Comparison of ENCODE assay signal across 3 cellular contexts in genomic region chr9:133577463-133578112, GRCh38.
TF ChIP-seq lines count a peak whose summit lies in the region.

No MANE protein-coding gene starts in this region.

TF ChIP-seq in HepG2, 621 proteins besides CTCF, POLR2A, EP300 and RAD21:
- TF ChIP-seq SSRP1 (CRISPR knock-in tag; IDR thresholded peaks at IDR 0.05) (no peak), ATF7 (IDR thresholded peaks at IDR 0.05) (peak; percentile 68), ATF7 (CRISPR knock-in tag; IDR thresholded peaks at IDR 0.05) (no peak)

TF ChIP-seq in liver, 16 proteins besides CTCF, POLR2A, EP300 and RAD21:
- TF ChIP-seq HNF4A (conservative IDR thresholded peaks at IDR 0.05) (no peak), JUND (IDR thresholded peaks at IDR 0.05) (no peak), NR2F2 (IDR thresholded peaks at IDR 0.05) (no peak), FOXA1 (IDR thresholded peaks at IDR 0.05) (no peak), HNF4G (IDR thresholded peaks at IDR 0.05) (no peak), TAF1 (conservative IDR thresholded peaks at IDR 0.05) (no peak), RXRA (IDR thresholded peaks at IDR 0.05) (no peak), FOXA2 (IDR thresholded peaks at IDR 0.05) (no peak), YY1 (IDR thresholded peaks at IDR 0.05) (no peak)
- TF ChIP-seq, protein P1, sequence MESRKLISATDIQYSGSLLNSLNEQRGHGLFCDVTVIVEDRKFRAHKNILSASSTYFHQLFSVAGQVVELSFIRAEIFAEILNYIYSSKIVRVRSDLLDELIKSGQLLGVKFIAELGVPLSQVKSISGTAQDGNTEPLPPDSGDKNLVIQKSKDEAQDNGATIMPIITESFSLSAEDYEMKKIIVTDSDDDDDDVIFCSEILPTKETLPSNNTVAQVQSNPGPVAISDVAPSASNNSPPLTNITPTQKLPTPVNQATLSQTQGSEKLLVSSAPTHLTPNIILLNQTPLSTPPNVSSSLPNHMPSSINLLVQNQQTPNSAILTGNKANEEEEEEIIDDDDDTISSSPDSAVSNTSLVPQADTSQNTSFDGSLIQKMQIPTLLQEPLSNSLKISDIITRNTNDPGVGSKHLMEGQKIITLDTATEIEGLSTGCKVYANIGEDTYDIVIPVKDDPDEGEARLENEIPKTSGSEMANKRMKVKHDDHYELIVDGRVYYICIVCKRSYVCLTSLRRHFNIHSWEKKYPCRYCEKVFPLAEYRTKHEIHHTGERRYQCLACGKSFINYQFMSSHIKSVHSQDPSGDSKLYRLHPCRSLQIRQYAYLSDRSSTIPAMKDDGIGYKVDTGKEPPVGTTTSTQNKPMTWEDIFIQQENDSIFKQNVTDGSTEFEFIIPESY (IDR thresholded peaks at IDR 0.05): no peak
- TF ChIP-seq, protein P2, sequence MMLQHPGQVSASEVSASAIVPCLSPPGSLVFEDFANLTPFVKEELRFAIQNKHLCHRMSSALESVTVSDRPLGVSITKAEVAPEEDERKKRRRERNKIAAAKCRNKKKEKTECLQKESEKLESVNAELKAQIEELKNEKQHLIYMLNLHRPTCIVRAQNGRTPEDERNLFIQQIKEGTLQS (IDR thresholded peaks at IDR 0.05): no peak

TF ChIP-seq in WTC11, 78 proteins besides CTCF, POLR2A, EP300 and RAD21:
- TF ChIP-seq ZNF138 (CRISPR knock-in tag; conservative IDR thresholded peaks at IDR 0.05) (no peak), EMX1 (CRISPR knock-in tag; IDR thresholded peaks at IDR 0.05) (no peak), SP1 (CRISPR knock-in tag; conservative IDR thresholded peaks at IDR 0.05) (no peak), KAT7 (CRISPR knock-in tag; IDR thresholded peaks at IDR 0.05; ENCODE audit: borderline replicate concordance) (no peak), MYBL2 (CRISPR knock-in tag; IDR thresholded peaks at IDR 0.05) (no peak), JUN (CRISPR knock-in tag; IDR thresholded peaks at IDR 0.05) (no peak), ZNF263 (CRISPR knock-in tag; IDR thresholded peaks at IDR 0.05; ENCODE audit: low read depth) (no peak)
- TF ChIP-seq, protein P3, sequence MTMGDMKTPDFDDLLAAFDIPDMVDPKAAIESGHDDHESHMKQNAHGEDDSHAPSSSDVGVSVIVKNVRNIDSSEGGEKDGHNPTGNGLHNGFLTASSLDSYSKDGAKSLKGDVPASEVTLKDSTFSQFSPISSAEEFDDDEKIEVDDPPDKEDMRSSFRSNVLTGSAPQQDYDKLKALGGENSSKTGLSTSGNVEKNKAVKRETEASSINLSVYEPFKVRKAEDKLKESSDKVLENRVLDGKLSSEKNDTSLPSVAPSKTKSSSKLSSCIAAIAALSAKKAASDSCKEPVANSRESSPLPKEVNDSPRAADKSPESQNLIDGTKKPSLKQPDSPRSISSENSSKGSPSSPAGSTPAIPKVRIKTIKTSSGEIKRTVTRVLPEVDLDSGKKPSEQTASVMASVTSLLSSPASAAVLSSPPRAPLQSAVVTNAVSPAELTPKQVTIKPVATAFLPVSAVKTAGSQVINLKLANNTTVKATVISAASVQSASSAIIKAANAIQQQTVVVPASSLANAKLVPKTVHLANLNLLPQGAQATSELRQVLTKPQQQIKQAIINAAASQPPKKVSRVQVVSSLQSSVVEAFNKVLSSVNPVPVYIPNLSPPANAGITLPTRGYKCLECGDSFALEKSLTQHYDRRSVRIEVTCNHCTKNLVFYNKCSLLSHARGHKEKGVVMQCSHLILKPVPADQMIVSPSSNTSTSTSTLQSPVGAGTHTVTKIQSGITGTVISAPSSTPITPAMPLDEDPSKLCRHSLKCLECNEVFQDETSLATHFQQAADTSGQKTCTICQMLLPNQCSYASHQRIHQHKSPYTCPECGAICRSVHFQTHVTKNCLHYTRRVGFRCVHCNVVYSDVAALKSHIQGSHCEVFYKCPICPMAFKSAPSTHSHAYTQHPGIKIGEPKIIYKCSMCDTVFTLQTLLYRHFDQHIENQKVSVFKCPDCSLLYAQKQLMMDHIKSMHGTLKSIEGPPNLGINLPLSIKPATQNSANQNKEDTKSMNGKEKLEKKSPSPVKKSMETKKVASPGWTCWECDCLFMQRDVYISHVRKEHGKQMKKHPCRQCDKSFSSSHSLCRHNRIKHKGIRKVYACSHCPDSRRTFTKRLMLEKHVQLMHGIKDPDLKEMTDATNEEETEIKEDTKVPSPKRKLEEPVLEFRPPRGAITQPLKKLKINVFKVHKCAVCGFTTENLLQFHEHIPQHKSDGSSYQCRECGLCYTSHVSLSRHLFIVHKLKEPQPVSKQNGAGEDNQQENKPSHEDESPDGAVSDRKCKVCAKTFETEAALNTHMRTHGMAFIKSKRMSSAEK (CRISPR knock-in tag; IDR thresholded peaks at IDR 0.05; ENCODE audit: borderline replicate concordance): no peak
- TF ChIP-seq, protein P4, sequence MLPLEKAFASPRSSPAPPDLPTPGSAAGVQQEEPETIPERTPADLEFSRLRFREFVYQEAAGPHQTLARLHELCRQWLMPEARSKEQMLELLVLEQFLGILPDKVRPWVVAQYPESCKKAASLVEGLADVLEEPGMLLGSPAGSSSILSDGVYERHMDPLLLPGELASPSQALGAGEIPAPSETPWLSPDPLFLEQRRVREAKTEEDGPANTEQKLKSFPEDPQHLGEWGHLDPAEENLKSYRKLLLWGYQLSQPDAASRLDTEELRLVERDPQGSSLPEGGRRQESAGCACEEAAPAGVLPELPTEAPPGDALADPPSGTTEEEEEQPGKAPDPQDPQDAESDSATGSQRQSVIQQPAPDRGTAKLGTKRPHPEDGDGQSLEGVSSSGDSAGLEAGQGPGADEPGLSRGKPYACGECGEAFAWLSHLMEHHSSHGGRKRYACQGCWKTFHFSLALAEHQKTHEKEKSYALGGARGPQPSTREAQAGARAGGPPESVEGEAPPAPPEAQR (CRISPR knock-in tag; IDR thresholded peaks at IDR 0.05): no peak
- TF ChIP-seq, protein P5, sequence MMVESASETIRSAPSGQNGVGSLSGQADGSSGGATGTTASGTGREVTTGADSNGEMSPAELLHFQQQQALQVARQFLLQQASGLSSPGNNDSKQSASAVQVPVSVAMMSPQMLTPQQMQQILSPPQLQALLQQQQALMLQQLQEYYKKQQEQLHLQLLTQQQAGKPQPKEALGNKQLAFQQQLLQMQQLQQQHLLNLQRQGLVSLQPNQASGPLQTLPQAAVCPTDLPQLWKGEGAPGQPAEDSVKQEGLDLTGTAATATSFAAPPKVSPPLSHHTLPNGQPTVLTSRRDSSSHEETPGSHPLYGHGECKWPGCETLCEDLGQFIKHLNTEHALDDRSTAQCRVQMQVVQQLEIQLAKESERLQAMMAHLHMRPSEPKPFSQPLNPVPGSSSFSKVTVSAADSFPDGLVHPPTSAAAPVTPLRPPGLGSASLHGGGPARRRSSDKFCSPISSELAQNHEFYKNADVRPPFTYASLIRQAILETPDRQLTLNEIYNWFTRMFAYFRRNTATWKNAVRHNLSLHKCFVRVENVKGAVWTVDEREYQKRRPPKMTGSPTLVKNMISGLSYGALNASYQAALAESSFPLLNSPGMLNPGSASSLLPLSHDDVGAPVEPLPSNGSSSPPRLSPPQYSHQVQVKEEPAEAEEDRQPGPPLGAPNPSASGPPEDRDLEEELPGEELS (CRISPR knock-in tag; IDR thresholded peaks at IDR 0.05): no peak
- TF ChIP-seq, protein P6, sequence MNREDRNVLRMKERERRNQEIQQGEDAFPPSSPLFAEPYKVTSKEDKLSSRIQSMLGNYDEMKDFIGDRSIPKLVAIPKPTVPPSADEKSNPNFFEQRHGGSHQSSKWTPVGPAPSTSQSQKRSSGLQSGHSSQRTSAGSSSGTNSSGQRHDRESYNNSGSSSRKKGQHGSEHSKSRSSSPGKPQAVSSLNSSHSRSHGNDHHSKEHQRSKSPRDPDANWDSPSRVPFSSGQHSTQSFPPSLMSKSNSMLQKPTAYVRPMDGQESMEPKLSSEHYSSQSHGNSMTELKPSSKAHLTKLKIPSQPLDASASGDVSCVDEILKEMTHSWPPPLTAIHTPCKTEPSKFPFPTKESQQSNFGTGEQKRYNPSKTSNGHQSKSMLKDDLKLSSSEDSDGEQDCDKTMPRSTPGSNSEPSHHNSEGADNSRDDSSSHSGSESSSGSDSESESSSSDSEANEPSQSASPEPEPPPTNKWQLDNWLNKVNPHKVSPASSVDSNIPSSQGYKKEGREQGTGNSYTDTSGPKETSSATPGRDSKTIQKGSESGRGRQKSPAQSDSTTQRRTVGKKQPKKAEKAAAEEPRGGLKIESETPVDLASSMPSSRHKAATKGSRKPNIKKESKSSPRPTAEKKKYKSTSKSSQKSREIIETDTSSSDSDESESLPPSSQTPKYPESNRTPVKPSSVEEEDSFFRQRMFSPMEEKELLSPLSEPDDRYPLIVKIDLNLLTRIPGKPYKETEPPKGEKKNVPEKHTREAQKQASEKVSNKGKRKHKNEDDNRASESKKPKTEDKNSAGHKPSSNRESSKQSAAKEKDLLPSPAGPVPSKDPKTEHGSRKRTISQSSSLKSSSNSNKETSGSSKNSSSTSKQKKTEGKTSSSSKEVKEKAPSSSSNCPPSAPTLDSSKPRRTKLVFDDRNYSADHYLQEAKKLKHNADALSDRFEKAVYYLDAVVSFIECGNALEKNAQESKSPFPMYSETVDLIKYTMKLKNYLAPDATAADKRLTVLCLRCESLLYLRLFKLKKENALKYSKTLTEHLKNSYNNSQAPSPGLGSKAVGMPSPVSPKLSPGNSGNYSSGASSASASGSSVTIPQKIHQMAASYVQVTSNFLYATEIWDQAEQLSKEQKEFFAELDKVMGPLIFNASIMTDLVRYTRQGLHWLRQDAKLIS (CRISPR knock-in tag; IDR thresholded peaks at IDR 0.05; ENCODE audit: borderline replicate concordance): no peak
TF ChIP-seq in WTC11: peak in this region for 0.
